21 cellular contexts compared by ENCODE assay signal in the genomic region with DNA sequence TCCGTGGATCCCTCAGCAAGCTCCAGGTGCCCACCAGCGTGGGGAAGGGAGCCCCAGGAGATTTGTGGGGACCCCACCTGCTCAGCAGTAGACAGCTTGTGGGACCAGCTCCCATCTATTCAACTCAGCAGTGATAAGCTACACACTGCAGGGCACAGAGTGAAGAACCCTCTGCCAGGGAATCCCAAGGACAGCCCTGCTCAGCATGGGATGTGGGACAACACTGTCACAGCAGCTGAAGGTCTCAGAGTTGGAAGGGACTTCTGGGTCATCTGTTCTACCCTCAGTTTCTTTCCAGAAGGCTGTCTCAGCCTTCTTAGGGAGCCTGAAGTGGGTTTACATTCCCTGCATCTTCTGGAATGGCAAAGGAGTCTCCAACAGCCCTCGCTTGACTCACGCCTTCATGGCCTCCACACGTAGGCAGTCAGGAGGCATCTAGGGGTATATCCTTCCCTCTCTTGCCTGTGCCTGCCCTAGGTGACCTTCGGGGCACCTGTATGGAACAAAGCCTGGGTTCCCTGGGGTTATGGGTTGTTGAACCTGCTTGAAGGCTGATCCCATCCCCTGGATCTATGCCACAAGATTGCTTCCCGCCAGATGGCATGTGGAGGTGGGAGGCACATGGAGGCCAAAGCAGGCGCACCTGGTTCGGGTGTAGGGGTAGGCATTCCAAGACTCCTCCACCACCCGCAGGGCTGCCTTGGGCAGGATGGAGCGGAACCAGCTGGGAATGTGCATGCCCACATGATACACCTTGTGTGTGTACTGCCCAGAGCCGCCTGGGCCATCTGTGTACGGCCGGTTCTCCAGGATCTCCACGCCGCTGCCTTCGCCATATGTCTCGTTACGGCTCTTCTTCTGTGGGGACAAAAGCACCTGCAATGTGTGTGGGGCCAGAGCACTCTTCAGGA.
"Had no signal": no experiment of that assay in that cellular context is flagged by ENCODE, and none has a peak within 500 bp of the region (broad histone marks: within the 10 kb centered on the region; RNA-seq: fewer than 3 reads in every experiment).

No MANE protein-coding gene starts in this region.

- H3K36me3 ChIP-seq: ovary, thoracic aorta had no signal

- DNase-seq: cortex of kidney; effector memory CD8-positive, alpha-beta T cell; erythroblast; esophagus squamous epithelium; foreskin melanocyte; glutamatergic neuron; hypothalamus; left ventricle myocardium superior; lower lobe of right lung; naive thymus-derived CD8-positive, alpha-beta T cell; nucleus accumbens; ovary; sigmoid colon; stimulated activated naive B cell treated with anti-CD40 and anti-IgM and Interleukin-4, amounts not matched to agents 10 μg/mL and 1 μg/mL and 100 μg/mL, for 72 hours had no signal

- ATAC-seq: effector memory CD8-positive, alpha-beta T cell; left ventricle myocardium superior; naive thymus-derived CD8-positive, alpha-beta T cell; right cardiac atrium; stimulated activated naive B cell treated with anti-CD40 and anti-IgM and Interleukin-4, amounts not matched to agents 10 μg/mL and 1 μg/mL and 100 μg/mL, for 72 hours had no signal

- FAIRE-seq: endometrium, keratinocyte had no signal

- H3K27me3 ChIP-seq: esophagus squamous epithelium, ovary, sigmoid colon, tibial nerve, vagina had no signal

- H3K4me1 ChIP-seq: lower lobe of right lung, psoas muscle, sigmoid colon, tibial nerve had no signal

- H3K9me3 ChIP-seq: esophagus squamous epithelium, lower lobe of right lung, ovary, psoas muscle, sigmoid colon, thoracic aorta, tibial nerve, vagina had no signal

- H3K27ac ChIP-seq: esophagus squamous epithelium, lower lobe of right lung, ovary, psoas muscle, sigmoid colon, thoracic aorta, tibial nerve, vagina had no signal

- H3K4me3 ChIP-seq: esophagus squamous epithelium, lower lobe of right lung, ovary, psoas muscle, sigmoid colon, thoracic aorta, tibial nerve, vagina had no signal
